Comparison of ENCODE assay signal across 1 cellular context in genomic region chr3:14231145-14231990, GRCh38.
TF ChIP-seq lines count a peak whose summit lies in the region.

No MANE protein-coding gene starts in this region.

TF ChIP-seq in K562, 482 proteins besides CTCF, POLR2A, EP300 and RAD21 (continued from another document and continues in another):
- TF ChIP-seq CHD7 (IDR thresholded peaks at IDR 0.05; ENCODE audit: low read depth, low read length) (no peak), TRIM28 (IDR thresholded peaks at IDR 0.05) (no peak), ZNF592 (IDR thresholded peaks at IDR 0.05) (0 out of 2 replicates have a peak, but pooled peaks have one; percentile 29), ZC3H11A (IDR thresholded peaks at IDR 0.05; ENCODE audit: low read depth, low read length) (no peak), SMAD1 (IDR thresholded peaks at IDR 0.05; ENCODE audit: low read depth, low read length, partially characterized antibody) (no peak), L3MBTL2 (IDR thresholded peaks at IDR 0.05) (peak; percentile 59), CREB5 (CRISPR knock-in tag; IDR thresholded peaks at IDR 0.05) (no peak), ZNF707 (CRISPR knock-in tag; conservative IDR thresholded peaks at IDR 0.05) (0 out of 2 replicates have a peak, but pooled peaks have one; percentile 3), CBX8 (IDR thresholded peaks at IDR 0.05; ENCODE audit: borderline replicate concordance, extremely low read depth, low read depth, low read length, poor library complexity, severe bottlenecking) (no peak), ZEB2 (IDR thresholded peaks at IDR 0.05) (no peak), TCF3 (CRISPR knock-in tag; IDR thresholded peaks at IDR 0.05) (peak; percentile 1; the same call in 1 of the 2 replicates), CHD2 (IDR thresholded peaks at IDR 0.05; ENCODE audit: low read depth, low read length) (no peak), ZNF589 (CRISPR knock-in tag; IDR thresholded peaks at IDR 0.05; ENCODE audit: low read depth) (peak; percentile 75; the same call in 1 of the 2 replicates), ZNF347 (CRISPR knock-in tag; IDR thresholded peaks at IDR 0.05; ENCODE audit: low read depth) (no peak), TSHZ1 (CRISPR knock-in tag; IDR thresholded peaks at IDR 0.05) (no peak; the same call in 1 of the 2 replicates), TAF15 (IDR thresholded peaks at IDR 0.05; ENCODE audit: low read depth, low read length) (no peak), JUN (IDR thresholded peaks at IDR 0.05; ENCODE audit: borderline replicate concordance, low read depth, low read length) (no peak), JUN (CRISPR knock-in tag; IDR thresholded peaks at IDR 0.05; ENCODE audit: borderline replicate concordance) (0 out of 2 replicates have a peak, but pooled peaks have one; percentile 28), ZNF165 (CRISPR knock-in tag; IDR thresholded peaks at IDR 0.05; ENCODE audit: borderline replicate concordance) (no peak), HINFP (tag; conservative IDR thresholded peaks at IDR 0.05; ENCODE audit: low read depth) (0 out of 2 replicates have a peak, but pooled peaks have one; percentile 27), RBM25 (IDR thresholded peaks at IDR 0.05; ENCODE audit: low read depth, low read length, severe bottlenecking) (peak; percentile 82), HNRNPH1 (optimal IDR thresholded peaks at IDR 0.05; ENCODE audit: low read depth, low read length) (no peak), MCM2 (IDR thresholded peaks at IDR 0.05; ENCODE audit: low read depth) (no peak), U2AF1 (optimal IDR thresholded peaks at IDR 0.05; ENCODE audit: low read depth, low read length) (no peak), ATF2 (CRISPR knock-in tag; IDR thresholded peaks at IDR 0.05) (no peak), IRF9 (tag; IDR thresholded peaks at IDR 0.05) (peak; percentile 18; the same call in 1 of the 2 replicates), MTA1 (IDR thresholded peaks at IDR 0.05; ENCODE audit: borderline replicate concordance) (peak; percentile 15; the same call in 1 of the 2 replicates), RFX5 (IDR thresholded peaks at IDR 0.05; ENCODE audit: low read depth, low read length) (no peak), SIRT6 (IDR thresholded peaks at IDR 0.05; ENCODE audit: low read depth, low read length) (no peak)
